In genomic region chr18:61400714-61401113, GRCh38 we compare ENCODE assay signal across 16 cellular contexts.
DNase-seq lines count a peak whose midpoint lies in the region; ATAC-seq, FAIRE-seq and TF ChIP-seq lines count a peak whose summit lies in the region.
"Had no signal": no experiment of that assay in that cellular context is flagged by ENCODE, and none has a peak within 500 bp of the region (broad histone marks: within the 10 kb centered on the region; RNA-seq: fewer than 3 reads in every experiment).

No MANE protein-coding gene starts in this region.

- H2AFZ ChIP-seq in ACC112 (ENCODE audit: low read length, unreplicated experiment) (no peak overlapping the region), IMR-90 (replicated peaks; ENCODE audit: low read length, poor library complexity) (no peak overlapping the region), astrocyte (ENCODE audit: low read depth, low read length) (no peak overlapping the region)

- TF ChIP-seq RAD21 in IMR-90 (IDR thresholded peaks at IDR 0.05; ENCODE audit: low read length): no peak

- no peaks in the 10 kb centered on the region for H3K79me2 ChIP-seq in ACC112 (ENCODE audit: control insufficient read depth, insufficient read depth, low read length, unreplicated experiment)
- H3K79me2 ChIP-seq in astrocyte (ENCODE audit: insufficient read depth, low read length): no peaks in the 10 kb centered on the region

- H3K23ac ChIP-seq in IMR-90 (ENCODE audit: low read depth, low read length): no peak overlapping the region

- in situ Hi-C loops in IMR-90 (cut with MboI; ENCODE audit: low sequenced_read_pairs): no loop called here

- no TSS peak for BruUV-seq in IMR-90 (replicated peaks; lab: Mats Ljungman, UMichigan)

- no peaks in the 10 kb centered on the region; the same call in 1 of the 2 replicates for H3K9me1 ChIP-seq in IMR-90 (ENCODE audit: insufficient read depth, low read length)

- CTCF ChIA-PET in IMR-90 (lab: Yijun Ruan, JAX): no interaction called here

- H3K27me3 ChIP-seq in ACC112 (ENCODE audit: insufficient read depth, low read length): no peaks in the 10 kb centered on the region
- no peaks in the 10 kb centered on the region for H3K27me3 ChIP-seq in IMR-90 (ENCODE audit: control insufficient read depth, insufficient read depth, low read length)
- no peaks in the 10 kb centered on the region for H3K27me3 ChIP-seq in astrocyte (ENCODE audit: insufficient read depth, low read length)
- H3K27me3 ChIP-seq: esophagus squamous epithelium, upper lobe of right lung had no signal

- ATAC-seq in IMR-90 (ENCODE audit: low read depth): peak; percentile 32; the same call in 1 of the 2 replicates
- no peak for ATAC-seq in GM18858 (IDR thresholded peaks at IDR 0.05; ENCODE audit: unreplicated experiment)
- no peak for ATAC-seq in HG02759 (IDR thresholded peaks at IDR 0.05; ENCODE audit: unreplicated experiment)
- ATAC-seq: activated T-helper 17 cell treated with anti-CD3 and anti-CD28 coated beads, Interleukin-2, amount 50 U/mL, for 72 hours; natural killer cell treated with Interleukin-12 subunit alpha and Interleukin-12 subunit beta and Interleukin-15 and Interleukin-18, amount 100 ng/mL, for 72 hours; upper lobe of right lung had no signal

- H3K56ac ChIP-seq in IMR-90 (ENCODE audit: extremely low read depth, insufficient read depth, low read length): no peak overlapping the region

- no peak for TF ChIP-seq POLR2A in IMR-90 (IDR thresholded peaks at IDR 0.05; ENCODE audit: low read depth, low read length)

- H2BK15ac ChIP-seq in IMR-90 (ENCODE audit: low read depth, low read length): no peak overlapping the region

- H4K91ac ChIP-seq in IMR-90 (ENCODE audit: insufficient read depth, low read depth, low read length): no peak overlapping the region

- H3K27me3 Mint-ChIP-seq in astrocyte (ENCODE audit: low read depth, unreplicated experiment): no peaks in the 10 kb centered on the region
- H3K27me3 Mint-ChIP-seq in immature natural killer cell (ENCODE audit: low read depth in 3 of 3): no peaks in the 10 kb centered on the region
- H3K27me3 Mint-ChIP-seq: natural killer cell treated with Interleukin-12 subunit alpha and Interleukin-12 subunit beta and Interleukin-15 and Interleukin-18, amount 100 ng/mL, for 72 hours had no signal

- H3K36me3 ChIP-seq in ACC112 (ENCODE audit: insufficient read depth, low read length) (no peaks in the 10 kb centered on the region), IMR-90 (ENCODE audit: control insufficient read depth, insufficient read depth, low read length) (no peaks in the 10 kb centered on the region), astrocyte (ENCODE audit: insufficient read depth, low read length) (no peaks in the 10 kb centered on the region)
- H3K36me3 ChIP-seq: esophagus squamous epithelium, upper lobe of right lung had no signal

- no peak overlapping the region for H3K27ac Mint-ChIP-seq in astrocyte (ENCODE audit: unreplicated experiment)
- no peak overlapping the region for H3K27ac Mint-ChIP-seq in immature natural killer cell
- H3K27ac Mint-ChIP-seq: activated T-helper 17 cell treated with anti-CD3 and anti-CD28 coated beads, Interleukin-2, amount 50 U/mL, for 72 hours; B cell; natural killer cell treated with Interleukin-12 subunit alpha and Interleukin-12 subunit beta and Interleukin-15 and Interleukin-18, amount 100 ng/mL, for 72 hours had no signal

- H3K14ac ChIP-seq in IMR-90 (replicated peaks; ENCODE audit: low read depth, low read length): no peak overlapping the region

- H3K4me3 Mint-ChIP-seq in astrocyte (ENCODE audit: unreplicated experiment): no peak overlapping the region
- no peak overlapping the region for H3K4me3 Mint-ChIP-seq in immature natural killer cell
- H3K4me3 Mint-ChIP-seq: activated T-helper 17 cell treated with anti-CD3 and anti-CD28 coated beads, Interleukin-2, amount 50 U/mL, for 72 hours; B cell; natural killer cell treated with Interleukin-12 subunit alpha and Interleukin-12 subunit beta and Interleukin-15 and Interleukin-18, amount 100 ng/mL, for 72 hours had no signal

- H3K4me1 ChIP-seq in ACC112 (ENCODE audit: control insufficient read depth, insufficient read depth, low read length, unreplicated experiment): peaks cover 35% of the 10 kb centered on the region
- peaks cover 3% of the 10 kb centered on the region; the same call in 1 of the 2 replicates for H3K4me1 ChIP-seq in IMR-90 (ENCODE audit: control insufficient read depth, insufficient read depth, low read length)
- H3K4me1 ChIP-seq in astrocyte (ENCODE audit: insufficient read depth, low read length): peaks cover 26% of the 10 kb centered on the region
- H3K4me1 ChIP-seq: upper lobe of right lung had no signal

- H2BK20ac ChIP-seq in IMR-90 (ENCODE audit: low read depth, low read length): no peak overlapping the region

- no peak overlapping the region for H3K4ac ChIP-seq in IMR-90 (ENCODE audit: low read depth, low read length)

- no peak overlapping the region for H2BK5ac ChIP-seq in IMR-90 (ENCODE audit: low read depth, low read length, poor library complexity, severe bottlenecking)

- no peak overlapping the region for H3K18ac ChIP-seq in IMR-90 (ENCODE audit: low read depth, low read length)

- H3K27ac ChIP-seq in ACC112 (ENCODE audit: low read depth, low read length) (peak overlapping the region; percentile 97), IMR-90 (ENCODE audit: insufficient read depth, low read length) (no peak overlapping the region), astrocyte (ENCODE audit: low read depth, low read length) (peak overlapping the region; percentile 68)
- H3K27ac ChIP-seq: esophagus squamous epithelium, upper lobe of right lung had no signal

- no peaks in the 10 kb centered on the region for H3K36me3 Mint-ChIP-seq in astrocyte (ENCODE audit: low read depth, unreplicated experiment)
- no peaks in the 10 kb centered on the region for H3K36me3 Mint-ChIP-seq in immature natural killer cell

- H4K5ac ChIP-seq in IMR-90 (ENCODE audit: low read depth, low read length): no peak overlapping the region

- intact Hi-C loops in IMR-90 (cut with micrococcal nuclease): no loop called here

- peak; percentile 73 for FAIRE-seq in astrocyte (lab: Jason Lieb, UNC)

- H3K4me2 ChIP-seq in IMR-90 (ENCODE audit: low read depth, low read length): no peak overlapping the region; the same call in 1 of the 2 replicates
- H3K4me2 ChIP-seq in astrocyte (ENCODE audit: low read length): peak overlapping the region; percentile 74

- H4K20me1 ChIP-seq in IMR-90 (ENCODE audit: insufficient read depth, low read length) (no peaks in the 10 kb centered on the region), astrocyte (ENCODE audit: insufficient read depth, low read length) (no peaks in the 10 kb centered on the region)

- POLR2A ChIA-PET in IMR-90 (lab: Charles Lee; ENCODE audit: unreplicated experiment): no interaction called here

- H3K4me1 Mint-ChIP-seq in astrocyte (ENCODE audit: low read depth, unreplicated experiment) (peaks cover 14% of the 10 kb centered on the region), immature natural killer cell (no peaks in the 10 kb centered on the region)
- H3K4me1 Mint-ChIP-seq: activated T-helper 17 cell treated with anti-CD3 and anti-CD28 coated beads, Interleukin-2, amount 50 U/mL, for 72 hours; B cell had no signal

- no peaks in the 10 kb centered on the region for H3K9me3 ChIP-seq in IMR-90 (ENCODE audit: control insufficient read depth, insufficient read depth, low read length)
- no peaks in the 10 kb centered on the region for H3K9me3 ChIP-seq in astrocyte (ENCODE audit: insufficient read depth, low read depth, low read length)
- H3K9me3 ChIP-seq: esophagus squamous epithelium, upper lobe of right lung had no signal

- H2BK120ac ChIP-seq in IMR-90 (ENCODE audit: low read depth, low read length): no peak overlapping the region; the same call in 1 of the 2 replicates

- 0% methylated on average over 1 of the region's 4 CpGs; no CpG with 5 or more reads in 1 of the 2 experiments for WGBS in IMR-90 (ENCODE audit: extremely low coverage in 2 of 2, insufficient read length in 1 of 2), 2 experiments

- no peaks in the 10 kb centered on the region for H3K79me1 ChIP-seq in IMR-90 (ENCODE audit: low read depth in 1 of 2, low read length in 2 of 2)

- no peak overlapping the region for H4K8ac ChIP-seq in IMR-90 (ENCODE audit: low read depth in 2 of 2, low read length in 2 of 2)

- H3K4me3 ChIP-seq in ACC112 (ENCODE audit: low read depth, low read length): peak overlapping the region; percentile 59
- H3K4me3 ChIP-seq in IMR-90 (ENCODE audit: insufficient read depth, low read depth, low read length): no peak overlapping the region
- H3K4me3 ChIP-seq in astrocyte (ENCODE audit: insufficient read depth, low read depth, low read length): peak overlapping the region; percentile 8
- H3K4me3 ChIP-seq: esophagus squamous epithelium, skin epidermis, upper lobe of right lung had no signal

- dilution Hi-C loops in IMR-90 (cut with HindIII; ENCODE audit: low sequenced_read_pairs, unreplicated experiment): no loop called here

- H2AK9ac ChIP-seq in IMR-90 (replicated peaks; ENCODE audit: low read depth, low read length, poor library complexity): no peak overlapping the region

- no peak overlapping the region for H3K9ac ChIP-seq in IMR-90 (ENCODE audit: low read depth, low read length)
- H3K9ac ChIP-seq in astrocyte (ENCODE audit: low read length): peak overlapping the region; percentile 38

- DNase-seq in IMR-90 (peak; percentile 75), astrocyte (ENCODE audit: low read depth) (peak; percentile 84), glomerular visceral epithelial cell (ENCODE audit: extremely low spot score) (peak; percentile 1), immature natural killer cell (no peak)
- no peak for DNase-seq in activated CD8-positive, alpha-beta memory T cell treated with anti-CD3 and anti-CD28 coated beads for 24 hours
- DNase-seq: activated CD4-positive, alpha-beta T cell treated with anti-CD3 and anti-CD28 coated beads for 48 hours; esophagus squamous epithelium; NCI-H1048; upper lobe of right lung had no signal

- no peak overlapping the region for H2AK5ac ChIP-seq in IMR-90 (ENCODE audit: low read depth, low read length)

- TF ChIP-seq CTCF in IMR-90 (conservative IDR thresholded peaks at IDR 0.05; ENCODE audit: low read depth, low read length) (no peak), astrocyte (IDR thresholded peaks at IDR 0.05; ENCODE audit: insufficient read depth, low read depth, low read length) (no peak)

- H3K9me3 Mint-ChIP-seq in astrocyte (ENCODE audit: unreplicated experiment) (peaks cover 2% of the 10 kb centered on the region), immature natural killer cell (peaks cover 0 to 14% (median 5%) of the 10 kb centered on the region in 6 donors)
- H3K9me3 Mint-ChIP-seq: activated T-helper 17 cell treated with anti-CD3 and anti-CD28 coated beads, Interleukin-2, amount 50 U/mL, for 72 hours had no signal

TF ChIP-seq in IMR-90, 13 proteins besides CTCF, POLR2A, EP300 and RAD21:
- no peak for TF ChIP-seq MAZ (IDR thresholded peaks at IDR 0.05; ENCODE audit: borderline replicate concordance, low read depth, low read length)
- peak; percentile 18; the same call in 1 of the 2 replicates for TF ChIP-seq CEBPB (IDR thresholded peaks at IDR 0.05; ENCODE audit: low read depth, low read length)

Comparison
In these comparisons a context has a peak if more than half of its experiments do, and no peak if none do; other contexts are left out.
1. DNase-seq: peak in IMR-90 (single experiment), astrocyte (single experiment) and glomerular visceral epithelial cell (single experiment); none in activated CD8-positive, alpha-beta memory T cell treated with anti-CD3 and anti-CD28 coated beads for 24 hours (single experiment) and immature natural killer cell (0 of 3).